Comparison of ENCODE assay signal across 12 cellular contexts in the genomic region with DNA sequence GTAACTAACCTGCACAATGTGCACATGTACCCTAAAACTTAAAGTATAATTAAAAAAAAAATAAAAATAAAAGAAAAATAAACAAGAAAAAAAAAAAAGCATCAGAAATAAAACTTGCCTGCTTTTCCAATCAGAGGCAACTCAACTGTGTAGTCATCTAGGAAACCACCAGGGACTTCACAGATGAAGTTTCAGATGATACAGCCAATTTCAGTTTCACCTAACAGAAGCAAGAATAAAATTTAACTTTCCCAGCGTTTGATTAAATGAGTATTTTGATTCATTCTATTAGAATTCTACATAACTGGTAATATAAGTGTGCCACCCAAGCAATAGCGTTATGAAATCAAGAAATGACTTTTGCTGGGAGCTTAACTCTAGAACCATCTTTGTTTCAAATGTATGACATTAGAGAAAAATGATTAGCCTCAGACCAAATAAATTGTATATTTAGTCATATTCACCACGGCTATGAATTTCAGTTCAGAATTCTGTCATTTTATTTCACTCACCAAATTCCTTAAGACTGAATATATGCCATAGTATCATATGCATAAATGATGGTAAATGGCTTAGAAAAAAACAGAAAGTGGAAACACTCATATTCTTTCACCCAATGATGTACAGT.
DNase-seq lines count a peak whose midpoint lies in the region; ATAC-seq and TF ChIP-seq lines count a peak whose summit lies in the region.
"Had no signal": no experiment of that assay in that cellular context is flagged by ENCODE, and none has a peak within 500 bp of the region (broad histone marks: within the 10 kb centered on the region; RNA-seq: fewer than 3 reads in every experiment).

No MANE protein-coding gene starts in this region.

- no peak overlapping the region for H3K4me3 ChIP-seq in endodermal cell (ENCODE audit: low read length)
- H3K4me3 ChIP-seq: lung had no signal

- CTCF ChIA-PET in GM10248 (lab: Yijun Ruan, JAX), result no interaction called here

- no peak overlapping the region for H3K27ac Mint-ChIP-seq in endodermal cell
- no peak overlapping the region for H3K27ac Mint-ChIP-seq in CD14-positive monocyte
- H3K27ac Mint-ChIP-seq: activated naive CD4-positive, alpha-beta T cell treated with anti-CD3 and anti-CD28 coated beads, Interleukin-2, amount 50 U/mL, for 72 hours had no signal

- no peak for TF ChIP-seq CTCF in GM10248 (IDR thresholded peaks at IDR 0.05; ENCODE audit: control extremely low read depth, extremely low read depth, low read depth, missing control alignments)
- no peak for TF ChIP-seq CTCF in endodermal cell (conservative IDR thresholded peaks at IDR 0.05)
- TF ChIP-seq CTCF in CD14-positive monocyte (IDR thresholded peaks at IDR 0.05), result no peak

- no peaks in the 10 kb centered on the region for H3K9me3 ChIP-seq in endodermal cell (ENCODE audit: control insufficient read depth, low read length)

- POLR2A ChIA-PET in GM10248 (lab: Yijun Ruan, JAX), result no interaction called here

- H3K9ac ChIP-seq in endodermal cell (ENCODE audit: extremely low read depth, low read length, poor library complexity, severe bottlenecking), result no peak overlapping the region

- H3K36me3 Mint-ChIP-seq in endodermal cell (ENCODE audit: low read depth) (no peaks in the 10 kb centered on the region), CD14-positive monocyte (no peaks in the 10 kb centered on the region)
- H3K36me3 Mint-ChIP-seq: activated naive CD4-positive, alpha-beta T cell treated with anti-CD3 and anti-CD28 coated beads, Interleukin-2, amount 50 U/mL, for 72 hours had no signal

- 100% methylated on average over 2 of the region's 3 CpGs; no CpG with 5 or more reads in 1 of the 2 experiments for WGBS in endodermal cell (ENCODE audit: insufficient coverage in 1 of 2, insufficient read length in 1 of 2), 2 experiments

- H3K27me3 Mint-ChIP-seq in endodermal cell (ENCODE audit: insufficient read depth) (no peaks in the 10 kb centered on the region), CD14-positive monocyte (ENCODE audit: low read depth in 3 of 3) (no peaks in the 10 kb centered on the region)

- no peaks in the 10 kb centered on the region for H3K4me1 ChIP-seq in endodermal cell (ENCODE audit: control insufficient read depth, insufficient read depth, low read length)

- peak; percentile 36 for DNase-seq in GM10248 (ENCODE audit: extremely low spot score)
- no peak for DNase-seq in endodermal cell
- no peak for DNase-seq in C1 segment of cervical spinal cord (lab: John Stamatoyannopoulos, UW)
- no peak for DNase-seq in CD14-positive monocyte (ENCODE audit: low spot score)
- DNase-seq: activated CD4-positive, alpha-beta T cell treated with anti-CD3 and anti-CD28 coated beads, Interleukin-2, amount 10 ng/mL, durations not matched to agents 24 days and 14 days; stimulated activated CD4-positive, alpha-beta T cell treated with anti-CD3 and anti-CD28 coated beads, Interleukin-15, amount 100 ng/mL, for 24 hours had no signal

- no peaks in the 10 kb centered on the region for H3K27me3 ChIP-seq in endodermal cell (ENCODE audit: control insufficient read depth, insufficient read depth, low read length, poor library complexity, severe bottlenecking)

- no peaks in the 10 kb centered on the region for H3K36me3 ChIP-seq in endodermal cell (ENCODE audit: control insufficient read depth, insufficient read depth, low read length)

- ATAC-seq in GM18868 (IDR thresholded peaks at IDR 0.05; ENCODE audit: unreplicated experiment) (peak; percentile 84), GM21529 (IDR thresholded peaks at IDR 0.05; ENCODE audit: unreplicated experiment) (peak; percentile 75), HG03103 (IDR thresholded peaks at IDR 0.05; ENCODE audit: low read depth, unreplicated experiment) (peak; percentile 64), HG02571 (IDR thresholded peaks at IDR 0.05; ENCODE audit: unreplicated experiment) (no peak)

- no peak overlapping the region for H3K4me3 Mint-ChIP-seq in endodermal cell
- H3K4me3 Mint-ChIP-seq in CD14-positive monocyte, result no peak overlapping the region
- H3K4me3 Mint-ChIP-seq: activated CD4-positive, alpha-beta T cell treated with anti-CD3 and anti-CD28 coated beads, Interleukin-2, amount 10 ng/mL, durations not matched to agents 24 days and 14 days had no signal

- H3K9me3 Mint-ChIP-seq in endodermal cell, result no peaks in the 10 kb centered on the region
- peaks cover 0 to 1% (median 0%) of the 10 kb centered on the region in 7 donors for H3K9me3 Mint-ChIP-seq in CD14-positive monocyte
- H3K9me3 Mint-ChIP-seq: activated naive CD4-positive, alpha-beta T cell treated with anti-CD3 and anti-CD28 coated beads, Interleukin-2, amount 50 U/mL, for 72 hours had no signal

- H3K4me1 Mint-ChIP-seq in endodermal cell (no peaks in the 10 kb centered on the region), CD14-positive monocyte (no peaks in the 10 kb centered on the region)

- intact Hi-C loops in CD14-positive monocyte (cut with micrococcal nuclease), result no loop called here

- no peak overlapping the region for H3K27ac ChIP-seq in endodermal cell (ENCODE audit: low read depth, low read length)
